23 cellular contexts compared by ENCODE assay signal in genomic region chr7:40097728-40098127, GRCh38. TPM values are rescaled to one million over a fixed set of nuclear protein-coding genes. Genes with fewer than 3 reads are reported as not detected.
"Had no signal": no experiment of that assay in that cellular context is flagged by ENCODE, and none has a peak within 500 bp of the region (broad histone marks: within the 10 kb centered on the region; RNA-seq: fewer than 3 reads in every experiment).

No MANE protein-coding gene starts in this region.

- H3K4me1 Mint-ChIP-seq: activated CD4-positive, alpha-beta memory T cell treated with anti-CD3 and anti-CD28 coated beads, Interleukin-2, amount 10 ng/mL, durations not matched to agents 7 days and 5 days had no signal

- H3K27ac ChIP-seq: foreskin keratinocyte, tibial nerve, vagina, WERI-Rb-1 had no signal

- H3K9me3 Mint-ChIP-seq: activated CD4-positive, alpha-beta memory T cell treated with anti-CD3 and anti-CD28 coated beads, Interleukin-2, amount 10 ng/mL, durations not matched to agents 7 days and 5 days; activated naive CD4-positive, alpha-beta T cell treated with anti-CD3 and anti-CD28 coated beads, Interleukin-2, amount 50 U/mL, for 72 hours; activated T-cell treated with anti-CD3 and anti-CD28 coated beads, Interleukin-2, amount 50 U/mL, for 24 hours; effector memory CD8-positive, alpha-beta T cell had no signal

- H3K27me3 Mint-ChIP-seq: activated CD4-positive, alpha-beta memory T cell treated with anti-CD3 and anti-CD28 coated beads, Interleukin-2, amount 10 ng/mL, durations not matched to agents 7 days and 5 days; activated T-cell treated with anti-CD3 and anti-CD28 coated beads, Interleukin-2, amount 50 U/mL, for 24 hours; effector memory CD8-positive, alpha-beta T cell had no signal

- H3K4me3 ChIP-seq: body of pancreas, tibial nerve, vagina had no signal

- H3K27ac Mint-ChIP-seq: activated CD4-positive, alpha-beta memory T cell treated with anti-CD3 and anti-CD28 coated beads, Interleukin-2, amount 10 ng/mL, durations not matched to agents 7 days and 5 days; activated naive CD4-positive, alpha-beta T cell treated with anti-CD3 and anti-CD28 coated beads, Interleukin-2, amount 50 U/mL, for 72 hours; activated T-cell treated with anti-CD3 and anti-CD28 coated beads, Interleukin-2, amount 50 U/mL, for 24 hours had no signal

- H3K9me3 ChIP-seq: body of pancreas, tibial nerve, vagina had no signal

- H3K27me3 ChIP-seq: body of pancreas, foreskin keratinocyte, tibial nerve, vagina had no signal

- DNase-seq: activated CD4-positive, alpha-beta memory T cell treated with anti-CD3 and anti-CD28 coated beads, Interleukin-2, amount 10 ng/mL, durations not matched to agents 7 days and 5 days; activated CD4-positive, alpha-beta T cell treated with anti-CD3 and anti-CD28 coated beads for 4 hours; activated effector memory CD4-positive, alpha-beta T cell treated with anti-CD3 and anti-CD28 coated beads, Interleukin-2, amount 50 U/mL, for 16 hours; activated T-cell treated with anti-CD3 and anti-CD28 coated beads, Interleukin-2, amount 50 U/mL, for 24 hours; amygdala; body of pancreas; dermis blood vessel endothelial cell; effector memory CD8-positive, alpha-beta T cell; foreskin keratinocyte; glutamatergic neuron; hypothalamus; mesendoderm; retina; stimulated activated CD4-positive, alpha-beta T cell treated with anti-CD3 and anti-CD28 coated beads, Interleukin-15, amount 100 ng/mL, for 24 hours; stimulated activated CD4-positive, alpha-beta T cell treated with anti-CD3 and anti-CD28 coated beads, Interleukin-4, amount 100 ng/mL, for 4 hours; stimulated activated CD8-positive, alpha-beta memory T cell treated with anti-CD3 and anti-CD28 coated beads, Interleukin-4, amount 100 ng/mL, for 48 hours; stimulated activated naive CD4-positive, alpha-beta T cell treated with Interleukin-2 at 50 U/mL for 16 hours; substantia nigra; T-helper 1 cell; WERI-Rb-1 had no signal

- H3K4me1 ChIP-seq: foreskin keratinocyte had no signal

- H3K4me3 Mint-ChIP-seq: activated CD4-positive, alpha-beta memory T cell treated with anti-CD3 and anti-CD28 coated beads, Interleukin-2, amount 10 ng/mL, durations not matched to agents 7 days and 5 days; activated T-cell treated with anti-CD3 and anti-CD28 coated beads, Interleukin-2, amount 50 U/mL, for 24 hours; effector memory CD8-positive, alpha-beta T cell had no signal

- ATAC-seq: activated naive CD4-positive, alpha-beta T cell treated with anti-CD3 and anti-CD28 coated beads, Interleukin-2, amount 50 U/mL, for 72 hours; body of pancreas; effector memory CD8-positive, alpha-beta T cell; foreskin keratinocyte had no signal

RNA-seq across cellular contexts. Expression of gene SUGCT, which starts 37.1 kb away (rescaled TPM):
- total RNA-seq: activated CD4-positive, alpha-beta memory T cell treated with anti-CD3 and anti-CD28 coated beads, Interleukin-2, amount 10 ng/mL, durations not matched to agents 7 days and 5 days had no signal
